11 cellular contexts compared by ENCODE assay signal in the genomic region with DNA sequence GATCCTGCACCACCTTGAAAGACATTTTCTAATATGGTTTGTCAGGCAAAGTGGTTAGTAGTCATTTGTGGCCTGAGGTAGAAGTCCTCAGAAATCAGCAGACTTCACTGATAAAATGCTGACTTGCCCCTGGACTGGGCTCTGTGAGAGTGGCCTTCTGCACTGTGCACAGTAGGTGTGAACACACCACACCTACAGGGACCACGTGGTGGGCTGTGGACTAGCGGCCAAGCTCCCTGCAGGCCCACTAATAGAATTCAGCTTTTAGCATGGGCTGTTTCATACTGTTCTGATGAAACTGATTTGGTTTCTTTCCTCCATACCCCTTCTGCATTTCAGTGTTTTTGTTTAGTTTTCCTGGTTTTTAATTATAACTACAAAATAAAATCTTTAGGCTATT. TPM values are rescaled to one million over a fixed set of nuclear protein-coding genes. Genes with fewer than 3 reads are reported as not detected.
DNase-seq lines count a peak whose midpoint lies in the region; ATAC-seq, FAIRE-seq and TF ChIP-seq lines count a peak whose summit lies in the region.
"Had no signal": no experiment of that assay in that cellular context is flagged by ENCODE, and none has a peak within 500 bp of the region (broad histone marks: within the 10 kb centered on the region; RNA-seq: fewer than 3 reads in every experiment).

No MANE protein-coding gene starts in this region.

- H3K9me3 ChIP-seq in Karpas-422 (ENCODE audit: low read length) (no peaks in the 10 kb centered on the region), parathyroid adenoma (ENCODE audit: control insufficient read depth, low read length) (no peaks in the 10 kb centered on the region)

- no peak overlapping the region for H3K4me3 ChIP-seq in Karpas-422 (ENCODE audit: low read length)
- H3K4me3 ChIP-seq in parathyroid adenoma (ENCODE audit: low read depth, low read length): no peak overlapping the region

- peak overlapping the region in 4 of 5 experiments; percentile 31 to 71 (median 55) for H3K27ac Mint-ChIP-seq in brain
- H3K27ac Mint-ChIP-seq: CD4-positive, alpha-beta T cell; HFFc6; T-helper 17 cell had no signal

- H3K27me3 ChIP-seq in Karpas-422 (ENCODE audit: low read length) (no peaks in the 10 kb centered on the region), parathyroid adenoma (ENCODE audit: control insufficient read depth, insufficient read depth, low read length) (no peaks in the 10 kb centered on the region)

- no peak for FAIRE-seq in RCC 7860 (lab: Jason Lieb, UNC)
- FAIRE-seq: GM12891 had no signal

- no peaks in the 10 kb centered on the region for H4K20me1 ChIP-seq in Karpas-422 (ENCODE audit: insufficient read depth, low read depth, low read length)

- no peaks in the 10 kb centered on the region for H3K36me3 ChIP-seq in Karpas-422 (ENCODE audit: insufficient read depth, low read length)
- H3K36me3 ChIP-seq in parathyroid adenoma (ENCODE audit: control insufficient read depth, insufficient read depth, low read length): no peaks in the 10 kb centered on the region

- peak overlapping the region; percentile 26 for H3K4me2 ChIP-seq in Karpas-422 (ENCODE audit: low read depth, low read length, poor library complexity, severe bottlenecking)
- no peak overlapping the region for H3K4me2 ChIP-seq in parathyroid adenoma (ENCODE audit: low read length)

- ATAC-seq in GM19463 (IDR thresholded peaks at IDR 0.05; ENCODE audit: unreplicated experiment): no peak
- no peak for ATAC-seq in HG02970 (IDR thresholded peaks at IDR 0.05; ENCODE audit: low FRiP score, unreplicated experiment)

- peaks cover 26% of the 10 kb centered on the region for H3K36me3 Mint-ChIP-seq in brain

- no peaks in the 10 kb centered on the region for H3K9me3 Mint-ChIP-seq in brain
- H3K9me3 Mint-ChIP-seq: CD4-positive, alpha-beta T cell; HFFc6 had no signal

- H3K79me2 ChIP-seq in Karpas-422 (ENCODE audit: low read length) (no peaks in the 10 kb centered on the region), parathyroid adenoma (peaks cover 2% of the 10 kb centered on the region)

- H3K27ac ChIP-seq in Karpas-422 (ENCODE audit: low read length) (peak overlapping the region; percentile 7; the same call in 1 of the 2 replicates), parathyroid adenoma (no peak overlapping the region)

- H3K9ac ChIP-seq in Karpas-422 (ENCODE audit: low read length): peak overlapping the region; percentile 6
- H3K9ac ChIP-seq in parathyroid adenoma: no peak overlapping the region

- no peaks in the 10 kb centered on the region for H3K27me3 Mint-ChIP-seq in brain
- H3K27me3 Mint-ChIP-seq: CD4-positive, alpha-beta T cell; T-helper 17 cell had no signal

- H3K9me2 ChIP-seq in Karpas-422 (replicated peaks; ENCODE audit: insufficient read depth, low read length): no peaks in the 10 kb centered on the region

- H3K4me3 Mint-ChIP-seq in brain: no peak overlapping the region
- H3K4me3 Mint-ChIP-seq: CD4-positive, alpha-beta T cell; HFFc6 had no signal

- H3K4me1 Mint-ChIP-seq in brain: peaks cover 28% of the 10 kb centered on the region
- H3K4me1 Mint-ChIP-seq: T-helper 17 cell had no signal

- TF ChIP-seq CTCF in brain (conservative IDR thresholded peaks at IDR 0.05) (no peak), parathyroid adenoma (IDR thresholded peaks at IDR 0.05) (no peak)

- H3K4me1 ChIP-seq in Karpas-422 (ENCODE audit: low read length) (peaks cover 34% of the 10 kb centered on the region), parathyroid adenoma (peaks cover 3% of the 10 kb centered on the region)

- DNase-seq in Karpas-422 (no peak), RPMI8226 (peak; percentile 19), RCC 7860 (ENCODE audit: low spot score) (no peak)

- H2AFZ ChIP-seq in Karpas-422 (ENCODE audit: low read length): no peak overlapping the region
- H2AFZ ChIP-seq in parathyroid adenoma: peak overlapping the region; percentile 9

RNA-seq across cellular contexts. Expression of gene BPHL, which starts 7.3 kb away (rescaled TPM):
- 9.3 and 14.6 TPM in 2 replicates for total RNA-seq in Karpas-422 (2014; rRNA removed; shearing (Covaris generic); ENCODE audit: low replicate concordance)
- polyA plus RNA-seq in brain (ENCODE audit: insufficient read depth, low read depth, low replicate concordance): 40.9 TPM

RNA-seq across cellular contexts. Expression of gene TUBB2A, which starts 31.5 kb away (rescaled TPM):
- 0.51 TPM in 1 of 2 replicates, not detected in the other for total RNA-seq in Karpas-422 (2014; rRNA removed; shearing (Covaris generic); ENCODE audit: low replicate concordance)
- 610 TPM for polyA plus RNA-seq in brain (ENCODE audit: insufficient read depth, low read depth, low replicate concordance)

RNA-seq across cellular contexts. Expression of gene RIPK1, which starts 57.5 kb away (rescaled TPM):
- total RNA-seq in Karpas-422 (2014; rRNA removed; shearing (Covaris generic); ENCODE audit: low replicate concordance): 9.6 and 12.3 TPM in 2 replicates
- 10.8 TPM for polyA plus RNA-seq in brain (ENCODE audit: insufficient read depth, low read depth, low replicate concordance)
